Comparison of ENCODE assay signal across 15 cellular contexts in genomic region chr15:38665586-38665985, GRCh38.
"Had no signal": no experiment of that assay in that cellular context is flagged by ENCODE, and none has a peak within 500 bp of the region (broad histone marks: within the 10 kb centered on the region; RNA-seq: fewer than 3 reads in every experiment).

No MANE protein-coding gene starts in this region.

- ATAC-seq: left lobe of liver, psoas muscle, right lobe of liver, upper lobe of right lung had no signal

- H3K27ac Mint-ChIP-seq: activated B cell treated with CpG ODN at 0.5 μM for 24 hours, neural progenitor cell had no signal

- H3K36me3 Mint-ChIP-seq: neural progenitor cell had no signal

- H3K4me3 Mint-ChIP-seq: activated B cell treated with CpG ODN at 0.5 μM for 24 hours, neural progenitor cell had no signal

- H3K9me3 Mint-ChIP-seq: activated B cell treated with CpG ODN at 0.5 μM for 24 hours, neural progenitor cell had no signal

- DNase-seq: activated B cell treated with CpG ODN at 0.5 μM for 24 hours; aorta; cortex of kidney; effector CD4-positive, alpha-beta T cell; hippocampal formation; midbrain; psoas muscle; right lobe of liver; SHP77; SK-N-SH; stimulated activated CD4-positive, alpha-beta T cell treated with anti-CD3 and anti-CD28 coated beads, Interleukin-4, amount 100 ng/mL, for 4 hours; stimulated activated CD8-positive, alpha-beta memory T cell treated with anti-CD3 and anti-CD28 coated beads, Interleukin-4, amount 100 ng/mL, for 48 hours; upper lobe of right lung had no signal

- H3K27me3 Mint-ChIP-seq: activated B cell treated with CpG ODN at 0.5 μM for 24 hours had no signal
